Comparison of ENCODE assay signal across 24 cellular contexts in genomic region chr7:91248996-91249395, GRCh38. TPM values are rescaled to one million over a fixed set of nuclear protein-coding genes. Genes with fewer than 3 reads are reported as not detected.
DNase-seq lines count a peak whose midpoint lies in the region; ATAC-seq and TF ChIP-seq lines count a peak whose summit lies in the region.
"Had no signal": no experiment of that assay in that cellular context is flagged by ENCODE, and none has a peak within 500 bp of the region (broad histone marks: within the 10 kb centered on the region; RNA-seq: fewer than 3 reads in every experiment).

No MANE protein-coding gene starts in this region.

- peak overlapping the region; percentile 81 for H2AFZ ChIP-seq in osteoblast (ENCODE audit: low read length)

- H3K36me3 ChIP-seq in osteoblast (ENCODE audit: insufficient read depth, low read length): no peaks in the 10 kb centered on the region
- H3K36me3 ChIP-seq: gastrocnemius medialis, thyroid gland had no signal

- H3K27ac ChIP-seq in RWPE1: peak overlapping the region; percentile 92
- H3K27ac ChIP-seq in osteoblast (ENCODE audit: low read depth, low read length): no peak overlapping the region
- H3K27ac ChIP-seq: gastrocnemius medialis, thyroid gland had no signal

- no peaks in the 10 kb centered on the region for H3K79me2 ChIP-seq in osteoblast (ENCODE audit: insufficient read depth, low read length)

- H3K4me3 ChIP-seq in osteoblast (ENCODE audit: insufficient read depth, low read length): no peak overlapping the region
- H3K4me3 ChIP-seq: gastrocnemius medialis, lung, thyroid gland had no signal

- no peaks in the 10 kb centered on the region for H4K20me1 ChIP-seq in osteoblast (ENCODE audit: insufficient read depth, low read length)

- no peak for ATAC-seq in HG02885 (IDR thresholded peaks at IDR 0.05; ENCODE audit: poor library complexity, unreplicated experiment)
- no peak for ATAC-seq in GM21526 (IDR thresholded peaks at IDR 0.05; ENCODE audit: low FRiP score, unreplicated experiment)
- ATAC-seq: gastrocnemius medialis, Right ventricle myocardium inferior had no signal

- no peaks in the 10 kb centered on the region for H3K9me3 ChIP-seq in osteoblast (ENCODE audit: low read depth, low read length)
- H3K9me3 ChIP-seq: gastrocnemius medialis, thyroid gland had no signal

- peak overlapping the region; percentile 16 for H3K4me2 ChIP-seq in osteoblast (ENCODE audit: insufficient read depth, low read length)

- POLR2A ChIA-PET in RWPE1 (lab: Yijun Ruan, JAX; ENCODE audit: low non-redundant PET): no interaction called here

- no peak for TF ChIP-seq CTCF in RWPE1 (conservative IDR thresholded peaks at IDR 0.05; ENCODE audit: low read depth)
- no peak for TF ChIP-seq CTCF in osteoblast (IDR thresholded peaks at IDR 0.05; ENCODE audit: extremely low read depth, low read depth, low read length)

- CTCF ChIA-PET in RWPE1 (lab: Yijun Ruan, JAX): no interaction called here

- H3K27me3 ChIP-seq in osteoblast (ENCODE audit: insufficient read depth, low read length): no peaks in the 10 kb centered on the region
- H3K27me3 ChIP-seq: gastrocnemius medialis, thyroid gland had no signal

- DNase-seq in EL (peak; percentile 56), RWPE1 (ENCODE audit: low spot score) (no peak), fibroblast of gingiva (ENCODE audit: low read depth) (peak; percentile 20), osteoblast (ENCODE audit: insufficient read length, low spot score, missing footprints) (no peak), COR-L47 (lab: John Stamatoyannopoulos, UW) (no peak), mucosa of gallbladder (ENCODE audit: low spot score) (no peak)
- DNase-seq: activated CD4-positive, alpha-beta T cell treated with anti-CD3 and anti-CD28 coated beads for 1 hour; activated naive CD4-positive, alpha-beta T cell treated with anti-CD3 and anti-CD28 coated beads, Interleukin-2, amount 10 ng/mL, durations not matched to agents 7 days and 5 days; activated T-cell treated with anti-CD3 and anti-CD28 coated beads, Interleukin-2, amount 50 U/mL, for 24 hours; anterior cingulate cortex; DMS79 treated with DMSO at 0.1 percent for 48 hours; gastrocnemius medialis; H9; MM.1S; NCI-H1436; NCI-H69; occipital lobe; stimulated activated CD4-positive, alpha-beta T cell treated with anti-CD3 and anti-CD28 coated beads, Interleukin-2, amount 100 ng/mL, for 48 hours; stimulated activated naive CD8-positive, alpha-beta T cell treated with anti-CD3 and anti-CD28 coated beads, Interleukin-15, Interleukin-2, amounts not matched to agents 100 U/mL and 50 U/mL, for 24 hours; thyroid gland had no signal

- peaks cover 20% of the 10 kb centered on the region for H3K4me1 ChIP-seq in osteoblast (ENCODE audit: insufficient read depth, low read length)
- H3K4me1 ChIP-seq: gastrocnemius medialis, thyroid gland had no signal

RNA-seq across cellular contexts. Expression of gene FZD1, which starts 15.2 kb away (rescaled TPM):
- 40.5 and 45.4 TPM in 2 replicates for total RNA-seq in osteoblast
- total RNA-seq in mucosa of gallbladder: 20.3 TPM

Comparison
In these comparisons a context has a peak if more than half of its experiments do, and no peak if none do; other contexts are left out.
1. DNase-seq: peak in EL (single experiment) and fibroblast of gingiva (single experiment); none in RWPE1 (single experiment), osteoblast (single experiment), COR-L47 (single experiment) and mucosa of gallbladder (single experiment).